Comparison of ENCODE assay signal across 15 cellular contexts in genomic region chr15:34099914-34100313, GRCh38. TPM values are rescaled to one million over a fixed set of nuclear protein-coding genes. Genes with fewer than 3 reads are reported as not detected.
A peak's percentile ranks its signal among the peaks of the same experiment; 100 is the strongest.
DNase-seq lines count a peak whose midpoint lies in the region; ATAC-seq and TF ChIP-seq lines count a peak whose summit lies in the region.
"Had no signal": no experiment of that assay in that cellular context is flagged by ENCODE, and none has a peak within 500 bp of the region (broad histone marks: within the 10 kb centered on the region; RNA-seq: fewer than 3 reads in every experiment).

No MANE protein-coding gene starts in this region.

- H3K4me2 ChIP-seq in OCI-LY7 (ENCODE audit: low read length) (peak overlapping the region; percentile 73), skeletal muscle satellite cell (ENCODE audit: low read length) (peak overlapping the region; percentile 92)

- H3K27me3 Mint-ChIP-seq in activated T-cell treated with anti-CD3 and anti-CD28 coated beads, Interleukin-2, amount 50 U/mL, for 4 hours (ENCODE audit: low read depth), result no peaks in the 10 kb centered on the region
- no peaks in the 10 kb centered on the region for H3K27me3 Mint-ChIP-seq in effector memory CD8-positive, alpha-beta T cell

- no peaks in the 10 kb centered on the region for H4K20me1 ChIP-seq in OCI-LY7 (ENCODE audit: insufficient read depth, low read length)

- H2AFZ ChIP-seq in OCI-LY7 (ENCODE audit: low read length), result no peak overlapping the region

- H3K27ac Mint-ChIP-seq in effector memory CD8-positive, alpha-beta T cell, result peak overlapping the region in 1 of 2 donors; percentile 100

- H3K79me2 ChIP-seq in OCI-LY7 (ENCODE audit: insufficient read depth, low read depth, low read length), result peaks cover 63% of the 10 kb centered on the region

- H3K27ac ChIP-seq in OCI-LY7 (ENCODE audit: low read depth, low read length, poor library complexity, severe bottlenecking) (no peak overlapping the region), brain microvascular endothelial cell (no peak overlapping the region)
- H3K27ac ChIP-seq: RWPE1 had no signal

- peaks cover 19% of the 10 kb centered on the region for H3K36me3 Mint-ChIP-seq in activated T-cell treated with anti-CD3 and anti-CD28 coated beads, Interleukin-2, amount 50 U/mL, for 4 hours (ENCODE audit: insufficient read depth)
- peaks cover 36% of the 10 kb centered on the region for H3K36me3 Mint-ChIP-seq in effector memory CD8-positive, alpha-beta T cell (ENCODE audit: insufficient read depth)

- CTCF ChIA-PET in OCI-LY7 (lab: Charles Lee; ENCODE audit: unreplicated experiment), result no interaction called here

- no peak for DNase-seq in activated T-cell treated with anti-CD3 and anti-CD28 coated beads, Interleukin-2, amount 50 U/mL, for 4 hours
- no peak for DNase-seq in activated T-cell treated with anti-CD3 and anti-CD28 coated beads, Interleukin-2, amount 50 U/mL, for 48 hours
- DNase-seq in OCI-LY7 (ENCODE audit: low spot score) (no peak), UCSD-AML1 (lab: John Stamatoyannopoulos, UW; ENCODE audit: unreplicated experiment) (no peak), CD1c-positive myeloid dendritic cell (ENCODE audit: extremely low spot score) (no peak), brain microvascular endothelial cell (no peak)
- DNase-seq in effector memory CD8-positive, alpha-beta T cell, result no peak
- DNase-seq: activated CD4-positive, CD25-positive, alpha-beta regulatory T cell treated with anti-CD3 and anti-CD28 coated beads, Interleukin-2, amount 50 U/mL, for 72 hours; amygdala; effector CD8-positive, alpha-beta T cell; head of caudate nucleus; retina had no signal

- H3K36me3 ChIP-seq in OCI-LY7 (ENCODE audit: insufficient read depth, low read length) (peaks cover 27% of the 10 kb centered on the region), skeletal muscle satellite cell (ENCODE audit: insufficient read depth, low read length) (peaks cover 6% of the 10 kb centered on the region), brain microvascular endothelial cell (replicated peaks) (no peaks in the 10 kb centered on the region)

- TF ChIP-seq CTCF in OCI-LY7 (conservative IDR thresholded peaks at IDR 0.05; ENCODE audit: low read length) (no peak), brain microvascular endothelial cell (IDR thresholded peaks at IDR 0.05; ENCODE audit: low read depth, low read length, missing control alignments) (no peak)

- ATAC-seq in activated T-cell treated with anti-CD3 and anti-CD28 coated beads, Interleukin-2, amount 50 U/mL, for 4 hours, result no peak
- no peak for ATAC-seq in effector memory CD8-positive, alpha-beta T cell (replicated peaks)

- peaks cover 37% of the 10 kb centered on the region for H3K4me1 Mint-ChIP-seq in activated T-cell treated with anti-CD3 and anti-CD28 coated beads, Interleukin-2, amount 50 U/mL, for 4 hours (ENCODE audit: low read depth)
- H3K4me1 Mint-ChIP-seq in effector memory CD8-positive, alpha-beta T cell (ENCODE audit: low read depth in 2 of 2), result peaks cover 24 to 40% of the 10 kb centered on the region in 2 donors

- H3K27me3 ChIP-seq in skeletal muscle satellite cell (ENCODE audit: control insufficient read depth, insufficient read depth, low read length) (no peaks in the 10 kb centered on the region), brain microvascular endothelial cell (replicated peaks) (no peaks in the 10 kb centered on the region)

- peak overlapping the region; percentile 95 for H3K9ac ChIP-seq in skeletal muscle satellite cell (ENCODE audit: low read depth, low read length)

- in situ Hi-C loops in brain microvascular endothelial cell (cut with HindIII; ENCODE audit: low pct_ligation_motif_present, low sequenced_read_pairs), result no loop called here

- H3K9me2 ChIP-seq in OCI-LY7 (ENCODE audit: insufficient read depth, low read length), result no peaks in the 10 kb centered on the region

- H3K4me1 ChIP-seq in OCI-LY7 (ENCODE audit: insufficient read depth, low read length, poor library complexity, severe bottlenecking) (peaks cover 24% of the 10 kb centered on the region), skeletal muscle satellite cell (ENCODE audit: control insufficient read depth, insufficient read depth, low read length) (peaks cover 16% of the 10 kb centered on the region)

- H3K4me3 Mint-ChIP-seq in activated T-cell treated with anti-CD3 and anti-CD28 coated beads, Interleukin-2, amount 50 U/mL, for 4 hours, result peak overlapping the region; percentile 64
- H3K4me3 Mint-ChIP-seq in effector memory CD8-positive, alpha-beta T cell, result peak overlapping the region; percentile 47 to 52

- H3K4me3 ChIP-seq in OCI-LY7 (ENCODE audit: low read depth, low read length, poor library complexity, severe bottlenecking) (peak overlapping the region; percentile 90), skeletal muscle satellite cell (ENCODE audit: low read length) (peak overlapping the region; percentile 96), brain microvascular endothelial cell (ENCODE audit: low read depth, low read length) (no peak overlapping the region)
- H3K4me3 ChIP-seq: lung had no signal

- peaks cover 2% of the 10 kb centered on the region for H3K9me3 Mint-ChIP-seq in activated T-cell treated with anti-CD3 and anti-CD28 coated beads, Interleukin-2, amount 50 U/mL, for 4 hours
- no peaks in the 10 kb centered on the region for H3K9me3 Mint-ChIP-seq in effector memory CD8-positive, alpha-beta T cell

- H3K9me3 ChIP-seq in OCI-LY7 (ENCODE audit: low read length) (peaks cover 19% of the 10 kb centered on the region; the same call in 1 of the 2 replicates), skeletal muscle satellite cell (replicated peaks; ENCODE audit: low read length) (no peaks in the 10 kb centered on the region)

- POLR2A ChIA-PET in OCI-LY7 (lab: Charles Lee), result interaction anchor here (0.7 to 1.0 kb wide), 2 partner anchors 10 to 132 kb away, joined by 3 to 5 read pairs; no protein-coding TSS in a partner anchor

- no TSS peak for BruUV-seq in OCI-LY7 (replicated peaks; lab: Mats Ljungman, UMichigan)

- intact Hi-C loops in OCI-LY7 (cut with micrococcal nuclease; ENCODE audit: unreplicated experiment), result loop anchor here (2.0 to 5.0 kb wide), 3 partner anchors 61 to 243 kb away; partner anchors contain the start of genes AVEN, NOP10 and NUTM1

RNA-seq across cellular contexts. Expression of gene EMC7, which starts 1.7 kb away (rescaled TPM):
- 10 to 100 TPM; 73.4 to 77.6 (median 75.0) TPM for total RNA-seq in activated T-cell treated with anti-CD3 and anti-CD28 coated beads, Interleukin-2, amount 50 U/mL, for 4 hours
- 14.7 and 15.7 TPM in 2 replicates for total RNA-seq in OCI-LY7 (2014; rRNA removed; shearing (Covaris generic))
- 39.8 and 41.4 TPM in 2 replicates for total RNA-seq in OCI-LY7 (2022)
- total RNA-seq in skeletal muscle satellite cell (2012; rRNA removed), result 36.2 and 49.1 TPM in 2 replicates

RNA-seq across cellular contexts. Expression of gene PGBD4, which starts 2.0 kb away (rescaled TPM):
- 1 to 10 TPM; 1.8 to 2.4 (median 2.2) TPM for total RNA-seq in activated T-cell treated with anti-CD3 and anti-CD28 coated beads, Interleukin-2, amount 50 U/mL, for 4 hours
- 3.6 and 4.4 TPM in 2 replicates for total RNA-seq in OCI-LY7 (2014; rRNA removed; shearing (Covaris generic))
- total RNA-seq in OCI-LY7 (2022), result 4.1 TPM in 2 replicates
- 2.0 TPM in 2 replicates for total RNA-seq in skeletal muscle satellite cell (2012; rRNA removed)
